ENCODE assay signal across 31 cellular contexts in genomic region chr17:8843344-8843743, GRCh38.
A peak's percentile ranks its signal among the peaks of the same experiment; 100 is the strongest.
DNase-seq lines count a peak whose midpoint lies in the region; ATAC-seq and TF ChIP-seq lines count a peak whose summit lies in the region.
"Had no signal": no experiment of that assay in that cellular context is flagged by ENCODE, and none has a peak within 500 bp of the region (broad histone marks: within the 10 kb centered on the region; RNA-seq: fewer than 3 reads in every experiment).

No MANE protein-coding gene starts in this region.

- peak overlapping the region; percentile 38 to 75 (median 51); a peak in 20 of 22 replicates for H3K27ac ChIP-seq in BLaER1 treated with 17β-estradiol and CSF1 and Interleukin-3, amounts not matched to agents 10 nM and 100 nM
- H3K27ac ChIP-seq in HL-60 (replicated peaks) = peak overlapping the region; percentile 62
- H3K27ac ChIP-seq: epithelial cell of prostate, psoas muscle had no signal

- H3K4me1 ChIP-seq in BLaER1 treated with 17β-estradiol and CSF1 and Interleukin-3, amounts not matched to agents 10 nM and 100 nM = peaks cover 26 to 54% (median 39%) of the 10 kb centered on the region in 10 experiments
- H3K4me1 ChIP-seq: Peyer's patch, psoas muscle had no signal

- peaks cover 4% of the 10 kb centered on the region for H3K36me3 Mint-ChIP-seq in memory B cell

- H3K4me2 ChIP-seq in BLaER1 treated with 17β-estradiol and CSF1 and Interleukin-3, amounts not matched to agents 10 nM and 100 nM = peak overlapping the region; percentile 62 to 84 (median 74)

- peaks cover 0 to 26% (median 12%) of the 10 kb centered on the region in 11 experiments; a peak in 17 of 22 replicates for H3K9me3 ChIP-seq in BLaER1 treated with 17β-estradiol and CSF1 and Interleukin-3, amounts not matched to agents 10 nM and 100 nM (replicated peaks in 1 of 11)
- H3K9me3 ChIP-seq: Peyer's patch, psoas muscle had no signal

- peaks cover 11% of the 10 kb centered on the region for H3K4me1 Mint-ChIP-seq in memory B cell

- no peaks in the 10 kb centered on the region for H3K27me3 Mint-ChIP-seq in memory B cell
- H3K27me3 Mint-ChIP-seq: naive thymus-derived CD8-positive, alpha-beta T cell had no signal

- H3K4me3 ChIP-seq in BLaER1 treated with 17β-estradiol and CSF1 and Interleukin-3, amounts not matched to agents 10 nM and 100 nM = no peak overlapping the region
- no peak overlapping the region for H3K4me3 ChIP-seq in HL-60 (replicated peaks; ENCODE audit: insufficient read depth, low read length)
- H3K4me3 ChIP-seq: Peyer's patch, psoas muscle had no signal

- no peak for TF ChIP-seq CTCF in HL-60 (IDR thresholded peaks at IDR 0.05; ENCODE audit: insufficient read depth, low read length)

- ATAC-seq in memory B cell (ENCODE audit: low read depth) = peak; percentile 93
- ATAC-seq: activated CD8-positive, alpha-beta T cell treated with anti-CD3 and anti-CD28 coated beads, Interleukin-2, amount 10 ng/mL, durations not matched to agents 7 days and 5 days; HCT116; HepG2; naive thymus-derived CD8-positive, alpha-beta T cell; psoas muscle; stimulated activated effector memory CD8-positive, alpha-beta T cell treated with anti-CD3 and anti-CD28 coated beads, Interleukin-12 subunit alpha, Interleukin-12 subunit beta, amount 100 ng/mL, for 72 hours had no signal

- H3K4me3 Mint-ChIP-seq in memory B cell = peak overlapping the region; percentile 16
- H3K4me3 Mint-ChIP-seq: activated CD8-positive, alpha-beta T cell treated with anti-CD3 and anti-CD28 coated beads, Interleukin-2, amount 10 ng/mL, durations not matched to agents 7 days and 5 days; naive thymus-derived CD8-positive, alpha-beta T cell; stimulated activated effector memory CD8-positive, alpha-beta T cell treated with anti-CD3 and anti-CD28 coated beads, Interleukin-12 subunit alpha, Interleukin-12 subunit beta, amount 100 ng/mL, for 72 hours had no signal

- no peaks in the 10 kb centered on the region for H3K27me3 ChIP-seq in BLaER1 treated with 17β-estradiol and CSF1 and Interleukin-3, amounts not matched to agents 10 nM and 100 nM
- no peaks in the 10 kb centered on the region for H3K27me3 ChIP-seq in HL-60 (ENCODE audit: insufficient read depth, poor library complexity, severe bottlenecking)
- H3K27me3 ChIP-seq: Peyer's patch had no signal

- H3K36me3 ChIP-seq in BLaER1 treated with 17β-estradiol and CSF1 and Interleukin-3, amounts not matched to agents 10 nM and 100 nM = peaks cover 0 to 80% (median 37%) of the 10 kb centered on the region in 11 experiments; a peak in 16 of 22 replicates
- H3K36me3 ChIP-seq: Peyer's patch had no signal

- DNase-seq in HL-60 (ENCODE audit: low read depth in 1 of 2, low spot score in 1 of 2) = peak in 1 of 2 experiments; percentile 18
- peak; percentile 14 for DNase-seq in OCI-M1 (lab: John Stamatoyannopoulos, UW)
- DNase-seq in memory B cell (ENCODE audit: low spot score in 2 of 2) = no peak
- DNase-seq in NCI-H774 (lab: John Stamatoyannopoulos, UW) = no peak
- no peak for DNase-seq in amniotic stem cell (lab: John Stamatoyannopoulos, UW)
- no peak for DNase-seq in cerebellar cortex (ENCODE audit: low spot score)
- no peak for DNase-seq in activated CD8-positive, alpha-beta memory T cell treated with anti-CD3 and anti-CD28 coated beads, Interleukin-2, amount 50 U/mL, for 4 hours
- DNase-seq: activated CD8-positive, alpha-beta T cell treated with anti-CD3 and anti-CD28 coated beads, Interleukin-2, amount 10 ng/mL, durations not matched to agents 7 days and 5 days; activated T-cell treated with anti-CD3 and anti-CD28 coated beads for 4 hours; aorta; C1 segment of cervical spinal cord; COR-L47; DMS53; effector CD8-positive, alpha-beta T cell; naive thymus-derived CD8-positive, alpha-beta T cell; NCI-H1105 treated with DMSO at 0.1 percent for 48 hours; NCI-H1930; NCI-H524 treated with DMSO at 0.1 percent for 48 hours; NK-92 treated with Interleukin-12 subunit alpha and Interleukin-12 subunit beta, amount 100 ng/mL, for 24 hours; occipital lobe; psoas muscle; SHP77 treated with DMSO at 0.1 percent for 48 hours; trophoblast cell had no signal

- no peaks in the 10 kb centered on the region for H3K9me3 Mint-ChIP-seq in memory B cell
- H3K9me3 Mint-ChIP-seq: activated naive CD4-positive, alpha-beta T cell treated with anti-CD3 and anti-CD28 coated beads, Interleukin-2, amount 50 U/mL, for 72 hours; activated T-helper 2 cell treated with anti-CD3 and anti-CD28 coated beads, Interferon-gamma antibody, Interleukin-2, Interleukin-4, amounts not matched to agents 10 μg/mL and 5 μg/mL and 100 μg/mL, durations not matched to agents 14 hours and 24 hours and 36 hours; naive thymus-derived CD8-positive, alpha-beta T cell; stimulated activated effector memory CD8-positive, alpha-beta T cell treated with anti-CD3 and anti-CD28 coated beads, Interleukin-12 subunit alpha, Interleukin-12 subunit beta, amount 100 ng/mL, for 72 hours had no signal

- H3K27ac Mint-ChIP-seq in memory B cell = peak overlapping the region; percentile 74
- H3K27ac Mint-ChIP-seq: activated CD8-positive, alpha-beta T cell treated with anti-CD3 and anti-CD28 coated beads, Interleukin-2, amount 10 ng/mL, durations not matched to agents 7 days and 5 days; activated naive CD4-positive, alpha-beta T cell treated with anti-CD3 and anti-CD28 coated beads, Interleukin-2, amount 50 U/mL, for 72 hours; activated T-helper 2 cell treated with anti-CD3 and anti-CD28 coated beads, Interferon-gamma antibody, Interleukin-2, Interleukin-4, amounts not matched to agents 10 μg/mL and 5 μg/mL and 100 μg/mL, durations not matched to agents 14 hours and 24 hours and 36 hours; stimulated activated effector memory CD8-positive, alpha-beta T cell treated with anti-CD3 and anti-CD28 coated beads, Interleukin-12 subunit alpha, Interleukin-12 subunit beta, amount 100 ng/mL, for 72 hours had no signal

- peak overlapping the region in 9 of 11 experiments; percentile 4 to 58 (median 42); a peak in 14 of 22 replicates for H3K9ac ChIP-seq in BLaER1 treated with 17β-estradiol and CSF1 and Interleukin-3, amounts not matched to agents 10 nM and 100 nM

- H4K20me1 ChIP-seq in BLaER1 treated with 17β-estradiol and CSF1 and Interleukin-3, amounts not matched to agents 10 nM and 100 nM = peaks cover 0 to 54% (median 0%) of the 10 kb centered on the region in 11 experiments; a peak in 4 of 22 replicates
